11 cellular contexts compared by ENCODE assay signal in the genomic region with DNA sequence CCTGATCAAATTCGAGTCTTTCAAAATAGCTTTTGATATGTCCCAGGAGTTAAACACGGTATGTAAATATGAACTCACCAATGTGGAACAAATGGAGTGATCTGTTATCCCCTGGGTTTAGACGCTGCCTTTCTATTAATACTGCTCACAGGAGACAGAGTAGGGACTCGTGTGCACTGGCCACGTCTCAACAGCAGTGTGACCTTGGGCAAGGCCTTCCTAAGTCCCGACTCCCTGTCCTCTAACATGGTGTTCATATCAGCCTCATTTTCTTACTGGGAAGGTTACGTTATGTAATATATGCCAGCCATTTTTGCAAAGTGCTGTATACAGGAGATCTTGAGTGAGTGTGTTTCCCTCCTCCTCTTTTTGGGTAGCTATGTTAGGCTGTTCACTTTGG. TPM values are rescaled to one million over a fixed set of nuclear protein-coding genes. Genes with fewer than 3 reads are reported as not detected.
A peak's percentile ranks its signal among the peaks of the same experiment; 100 is the strongest.
DNase-seq lines count a peak whose midpoint lies in the region; ATAC-seq, FAIRE-seq and TF ChIP-seq lines count a peak whose summit lies in the region.
"Had no signal": no experiment of that assay in that cellular context is flagged by ENCODE, and none has a peak within 500 bp of the region (broad histone marks: within the 10 kb centered on the region; RNA-seq: fewer than 3 reads in every experiment).

No MANE protein-coding gene starts in this region.

- intact Hi-C loops in HepG2 (cut with micrococcal nuclease; ENCODE audit: unreplicated experiment) (no loop called here), left lung (cut with DNase I) (no loop called here)

- H3K4me1 ChIP-seq in HepG2 (ENCODE audit: insufficient read depth, low read length) (peaks cover 39% of the 10 kb centered on the region), left lung (peaks cover 8 to 79% of the 10 kb centered on the region in 2 donors)

- H3K9me3 Mint-ChIP-seq in activated naive CD8-positive, alpha-beta T cell treated with anti-CD3 and anti-CD28 coated beads for 36 hours = no peaks in the 10 kb centered on the region

- POLR2A ChIA-PET in HepG2 (lab: Yijun Ruan, JAX) = interaction anchor here (1.0 kb wide), 1 partner anchor 9 kb away, joined by 6 read pairs; a partner anchor contains a TSS

- peak overlapping the region; percentile 87 for H3K9ac ChIP-seq in HepG2 (ENCODE audit: insufficient read depth, low read depth, low read length)

- FAIRE-seq in HepG2 (lab: Jason Lieb, UNC) = no peak
- FAIRE-seq: endometrium had no signal

- peaks cover 0 to 17% of the 10 kb centered on the region in 2 experiments; a peak in 2 of 5 replicates for H3K36me3 ChIP-seq in HepG2 (replicated peaks in 1 of 2; ENCODE audit: control insufficient read depth in 1 of 2, insufficient read depth in 2 of 2, low read length in 2 of 2)
- H3K36me3 ChIP-seq in left lung = peaks cover 0 to 8% of the 10 kb centered on the region in 2 donors

- peak overlapping the region; percentile 40 for H3K27ac Mint-ChIP-seq in activated naive CD8-positive, alpha-beta T cell treated with anti-CD3 and anti-CD28 coated beads for 36 hours

- TF ChIP-seq RAD21 in HepG2 (CRISPR knock-in tag; IDR thresholded peaks at IDR 0.05) = no peak

- BruUV-seq in HepG2 (replicated peaks; lab: Mats Ljungman, UMichigan) = no TSS peak

- peak overlapping the region; percentile 94; the same call in 1 of the 2 replicates for H3K27ac ChIP-seq in 22Rv1
- H3K27ac ChIP-seq in HepG2 (ENCODE audit: extremely low read length, insufficient read depth, low read length) = peak overlapping the region; percentile 80
- H3K27ac ChIP-seq in left lung = peak overlapping the region in 1 of 2 donors; percentile 99

- peaks cover 6% of the 10 kb centered on the region for H4K20me1 ChIP-seq in HepG2 (ENCODE audit: insufficient read depth, low read length)

- peaks cover 81% of the 10 kb centered on the region for H3K79me2 ChIP-seq in HepG2 (ENCODE audit: insufficient read depth, low read length)

- H2AFZ ChIP-seq in HepG2 (ENCODE audit: low read length) = no peak overlapping the region

- H3K4me3 ChIP-seq in HFF-Myc (replicated peaks; ENCODE audit: low read depth, low read length) (peak overlapping the region; percentile 95), HepG2 (replicated peaks in 1 of 3; ENCODE audit: insufficient read depth in 1 of 3, low read depth in 2 of 3, low read length in 3 of 3) (peak overlapping the region; percentile 80 to 100 (median 99)), left lung (peak overlapping the region in 1 of 2 donors; percentile 93)

- peak overlapping the region; percentile 81 for H3K4me2 ChIP-seq in HepG2 (ENCODE audit: low read depth, low read length)

- no peak for TF ChIP-seq EP300 in HepG2 (IDR thresholded peaks at IDR 0.05; ENCODE audit: low read depth in 2 of 2, low read length in 2 of 2)
- TF ChIP-seq EP300 in HepG2 (CRISPR knock-in tag; IDR thresholded peaks at IDR 0.05; ENCODE audit: borderline replicate concordance) = no peak

- CTCF ChIA-PET in HepG2 (lab: Yijun Ruan, JAX; ENCODE audit: low intra/inter-chr PET ratio, low total read pairs) = no interaction called here

- peaks cover 74% of the 10 kb centered on the region for H3K4me1 Mint-ChIP-seq in activated naive CD8-positive, alpha-beta T cell treated with anti-CD3 and anti-CD28 coated beads for 36 hours

- ATAC-seq in HepG2 (0 out of 3 replicates have a peak, but pooled peaks have one; percentile 4), left lung (no peak), HG02763 (IDR thresholded peaks at IDR 0.05; ENCODE audit: unreplicated experiment) (no peak)

- 9% methylated on average over 4 of the region's 7 CpGs for WGBS in HepG2 (ENCODE audit: low lambda C conversion rate)

- no peaks in the 10 kb centered on the region for H3K27me3 ChIP-seq in HepG2 (ENCODE audit: control insufficient read depth in 1 of 2, insufficient read depth in 2 of 2, low read length in 2 of 2)
- H3K27me3 ChIP-seq in left lung = no peaks in the 10 kb centered on the region

- peaks cover 37% of the 10 kb centered on the region for H3K36me3 Mint-ChIP-seq in activated naive CD8-positive, alpha-beta T cell treated with anti-CD3 and anti-CD28 coated beads for 36 hours

- peak in 1 of 2 experiments; percentile 25; a peak in 1 of 4 replicates for TF ChIP-seq POLR2A in HepG2 (IDR thresholded peaks at IDR 0.05; ENCODE audit: insufficient read depth in 1 of 2, low read depth in 2 of 2, low read length in 2 of 2)

- no peak for DNase-seq in HFF-Myc (ENCODE audit: extremely low read depth, low read depth)
- DNase-seq in activated naive CD8-positive, alpha-beta T cell treated with anti-CD3 and anti-CD28 coated beads for 36 hours = no peak
- peak; percentile 22 for DNase-seq in HepG2 (ENCODE audit: low spot score)
- no peak for DNase-seq in left lung
- DNase-seq in activated gamma-delta T cell (lab: John Stamatoyannopoulos, UW) = no peak
- no peak for DNase-seq in GM13977 (ENCODE audit: low spot score)
- DNase-seq: activated CD4-positive, CD25-positive, alpha-beta regulatory T cell treated with anti-CD3 and anti-CD28 coated beads, Interleukin-2, amount 50 U/mL, for 72 hours; nucleus accumbens had no signal

- TF ChIP-seq CTCF in 22Rv1 (IDR thresholded peaks at IDR 0.05) = no peak
- no peak for TF ChIP-seq CTCF in HFF-Myc (IDR thresholded peaks at IDR 0.05; ENCODE audit: low read depth, low read length, missing control alignments)
- TF ChIP-seq CTCF in HepG2 (CRISPR knock-in tag; IDR thresholded peaks at IDR 0.05) = no peak
- no peak for TF ChIP-seq CTCF in left lung (IDR thresholded peaks at IDR 0.05)
- TF ChIP-seq CTCF in GM13977 (IDR thresholded peaks at IDR 0.05; ENCODE audit: extremely low read depth, insufficient read depth, missing control alignments) = no peak

- H3K4me3 Mint-ChIP-seq in activated naive CD8-positive, alpha-beta T cell treated with anti-CD3 and anti-CD28 coated beads for 36 hours = peak overlapping the region; percentile 98

- in situ Hi-C loops in HepG2 (cut with HindIII; ENCODE audit: extremely low pct_ligation_motif_present, low pct_unique_long_range_greater_than_20kb) (no loop called here), GM13977 (cut with MboI; ENCODE audit: low pct_unique_long_range_greater_than_20kb, low sequenced_read_pairs, unreplicated experiment) (no loop called here)

- H3K27me3 Mint-ChIP-seq in activated naive CD8-positive, alpha-beta T cell treated with anti-CD3 and anti-CD28 coated beads for 36 hours = no peaks in the 10 kb centered on the region

- H3K9me3 ChIP-seq in HepG2 (ENCODE audit: low read length) = no peaks in the 10 kb centered on the region
- no peaks in the 10 kb centered on the region for H3K9me3 ChIP-seq in left lung

RNA-seq across cellular contexts. Expression of a gene that starts 1.8 kb away (rescaled TPM):
- total RNA-seq in activated naive CD8-positive, alpha-beta T cell treated with anti-CD3 and anti-CD28 coated beads for 36 hours = 10 to 100 TPM; 14.0 to 14.2 TPM
- total RNA-seq in HepG2 (2016; rRNA removed; fragmentation: Illumina TruSeq; extraction: Trizol) = 5.4 and 5.9 TPM in 2 replicates
- 14.4 and 16.4 TPM in 2 replicates for total RNA-seq in HepG2 (2016; cell fraction: cytosol; rRNA removed; fragmentation: Illumina TruSeq; extraction: Trizol; ENCODE audit: low read depth)
- 4.7 and 6.1 TPM in 2 replicates for total RNA-seq in HepG2 (2016; cell fraction: insoluble cytoplasmic fraction; rRNA removed; fragmentation: Illumina TruSeq; extraction: Trizol)
- 8.1 and 8.5 TPM in 2 replicates for total RNA-seq in HepG2 (2016; cell fraction: membrane; rRNA removed; fragmentation: Illumina TruSeq; extraction: Trizol)
- 7.7 and 7.8 TPM in 2 replicates for total RNA-seq in HepG2 (2016; cell fraction: nucleus; rRNA removed; fragmentation: Illumina TruSeq; extraction: Trizol)
- polyA plus RNA-seq in HepG2 (2011; rRNA removed) = 7.5 and 8.6 TPM in 2 replicates
- polyA plus RNA-seq in HepG2 (2011; cell fraction: cytosol; rRNA removed) = 5.3 TPM in 2 replicates
- polyA plus RNA-seq in HepG2 (2011; cell fraction: nucleus; rRNA removed) = 19.8 and 22.5 TPM in 2 replicates
- polyA plus RNA-seq in HepG2 (2012) = 6.1 and 6.9 TPM in 2 replicates
- 0.37 and 0.41 TPM in 2 replicates for polyA plus RNA-seq in HepG2 (2016; cell fraction: cytosol; fragmentation: Illumina TruSeq; extraction: Trizol; ENCODE audit: low read depth)
- polyA plus RNA-seq in HepG2 (2016; cell fraction: insoluble cytoplasmic fraction; fragmentation: Illumina TruSeq; extraction: Trizol; ENCODE audit: low read depth) = 4.6 and 5.8 TPM in 2 replicates
- polyA plus RNA-seq in HepG2 (2016; cell fraction: membrane; fragmentation: Illumina TruSeq; extraction: Trizol; ENCODE audit: low read depth) = 1.1 and 1.2 TPM in 2 replicates
- polyA plus RNA-seq in HepG2 (2016; cell fraction: nucleus; fragmentation: Illumina TruSeq; extraction: Trizol; ENCODE audit: insufficient read depth, low read depth) = 16.0 TPM in 2 replicates
- 39.9 and 41.7 TPM in 2 replicates for polyA minus RNA-seq in HepG2 (2011; rRNA and poly(A)+ RNA removed; ENCODE audit: low replicate concordance)
- polyA minus RNA-seq in HepG2 (2011; cell fraction: cytosol; rRNA and poly(A)+ RNA removed) = 7.3 and 13.4 TPM in 2 replicates
- polyA minus RNA-seq in HepG2 (2011; cell fraction: nucleus; rRNA and poly(A)+ RNA removed) = 16.2 and 17.1 TPM in 2 replicates
- 10 to 100 TPM; 16.1 to 23.8 TPM for total RNA-seq in left lung

RNA-seq across cellular contexts. Expression of a gene that starts 9.1 kb away (rescaled TPM):
- 10 to 100 TPM; 68.1 to 68.7 TPM for total RNA-seq in activated naive CD8-positive, alpha-beta T cell treated with anti-CD3 and anti-CD28 coated beads for 36 hours
- total RNA-seq in HepG2 (2016; rRNA removed; fragmentation: Illumina TruSeq; extraction: Trizol) (145 and 247 TPM in 2 replicates), left lung (100 to 1,000 TPM in 1 of 2 donors, 10 to 100 TPM in 1; 61.1 to 101 TPM)
- 30.6 and 36.4 TPM in 2 replicates for total RNA-seq in HepG2 (2016; cell fraction: cytosol; rRNA removed; fragmentation: Illumina TruSeq; extraction: Trizol; ENCODE audit: low read depth)
- 151 and 249 TPM in 2 replicates for total RNA-seq in HepG2 (2016; cell fraction: insoluble cytoplasmic fraction; rRNA removed; fragmentation: Illumina TruSeq; extraction: Trizol)
- 51.4 and 56.7 TPM in 2 replicates for total RNA-seq in HepG2 (2016; cell fraction: membrane; rRNA removed; fragmentation: Illumina TruSeq; extraction: Trizol)
- total RNA-seq in HepG2 (2016; cell fraction: nucleus; rRNA removed; fragmentation: Illumina TruSeq; extraction: Trizol) = 95.7 and 98.8 TPM in 2 replicates
- 44.4 and 56.6 TPM in 2 replicates for polyA plus RNA-seq in HepG2 (2011; rRNA removed)
- 17.6 and 37.3 TPM in 2 replicates for polyA plus RNA-seq in HepG2 (2011; cell fraction: cytosol; rRNA removed)
- 43.0 and 68.2 TPM in 2 replicates for polyA plus RNA-seq in HepG2 (2011; cell fraction: nucleus; rRNA removed)
- 95.0 and 101 TPM in 2 replicates for polyA plus RNA-seq in HepG2 (2012)
- polyA plus RNA-seq in HepG2 (2016; cell fraction: cytosol; fragmentation: Illumina TruSeq; extraction: Trizol; ENCODE audit: low read depth) = 11.6 and 13.1 TPM in 2 replicates
- polyA plus RNA-seq in HepG2 (2016; cell fraction: insoluble cytoplasmic fraction; fragmentation: Illumina TruSeq; extraction: Trizol; ENCODE audit: low read depth) = 253 and 286 TPM in 2 replicates
- 34.8 and 35.9 TPM in 2 replicates for polyA plus RNA-seq in HepG2 (2016; cell fraction: membrane; fragmentation: Illumina TruSeq; extraction: Trizol; ENCODE audit: low read depth)
- polyA plus RNA-seq in HepG2 (2016; cell fraction: nucleus; fragmentation: Illumina TruSeq; extraction: Trizol; ENCODE audit: insufficient read depth, low read depth) = 142 and 155 TPM in 2 replicates
- polyA minus RNA-seq in HepG2 (2011; rRNA and poly(A)+ RNA removed; ENCODE audit: low replicate concordance) = 13.6 and 22.4 TPM in 2 replicates
- polyA minus RNA-seq in HepG2 (2011; cell fraction: cytosol; rRNA and poly(A)+ RNA removed) = 13.5 and 22.8 TPM in 2 replicates
- polyA minus RNA-seq in HepG2 (2011; cell fraction: nucleus; rRNA and poly(A)+ RNA removed) = 43.5 and 60.7 TPM in 2 replicates

RNA-seq across cellular contexts. Expression of a gene that starts 32.4 kb away (rescaled TPM):
- not detected for total RNA-seq in activated naive CD8-positive, alpha-beta T cell treated with anti-CD3 and anti-CD28 coated beads for 36 hours
- total RNA-seq in HepG2 (2016; rRNA removed; fragmentation: Illumina TruSeq; extraction: Trizol) = not detected in 2 replicates
- not detected in 2 replicates for total RNA-seq in HepG2 (2016; cell fraction: cytosol; rRNA removed; fragmentation: Illumina TruSeq; extraction: Trizol; ENCODE audit: low read depth)
- not detected in 2 replicates for total RNA-seq in HepG2 (2016; cell fraction: insoluble cytoplasmic fraction; rRNA removed; fragmentation: Illumina TruSeq; extraction: Trizol)
- not detected in 2 replicates for total RNA-seq in HepG2 (2016; cell fraction: membrane; rRNA removed; fragmentation: Illumina TruSeq; extraction: Trizol)
- total RNA-seq in HepG2 (2016; cell fraction: nucleus; rRNA removed; fragmentation: Illumina TruSeq; extraction: Trizol) = not detected in 2 replicates
- polyA plus RNA-seq in HepG2 (2011; rRNA removed) = not detected in 2 replicates
- polyA plus RNA-seq in HepG2 (2011; cell fraction: cytosol; rRNA removed) = not detected in 2 replicates
- not detected in 2 replicates for polyA plus RNA-seq in HepG2 (2011; cell fraction: nucleus; rRNA removed)
- not detected in 2 replicates for polyA plus RNA-seq in HepG2 (2012)
- not detected in 2 replicates for polyA plus RNA-seq in HepG2 (2016; cell fraction: cytosol; fragmentation: Illumina TruSeq; extraction: Trizol; ENCODE audit: low read depth)
- polyA plus RNA-seq in HepG2 (2016; cell fraction: insoluble cytoplasmic fraction; fragmentation: Illumina TruSeq; extraction: Trizol; ENCODE audit: low read depth) = not detected in 2 replicates
- not detected in 2 replicates for polyA plus RNA-seq in HepG2 (2016; cell fraction: membrane; fragmentation: Illumina TruSeq; extraction: Trizol; ENCODE audit: low read depth)
- not detected in 2 replicates for polyA plus RNA-seq in HepG2 (2016; cell fraction: nucleus; fragmentation: Illumina TruSeq; extraction: Trizol; ENCODE audit: insufficient read depth, low read depth)
- not detected in 2 replicates for polyA minus RNA-seq in HepG2 (2011; rRNA and poly(A)+ RNA removed; ENCODE audit: low replicate concordance)
- polyA minus RNA-seq in HepG2 (2011; cell fraction: cytosol; rRNA and poly(A)+ RNA removed) = not detected in 2 replicates
- not detected in 2 replicates for polyA minus RNA-seq in HepG2 (2011; cell fraction: nucleus; rRNA and poly(A)+ RNA removed)
- total RNA-seq in left lung = not detected
